ENCODE assay signal across 13 cellular contexts in genomic region chr4:39030726-39031125, GRCh38. TPM values are rescaled to one million over a fixed set of nuclear protein-coding genes. Genes with fewer than 3 reads are reported as not detected.
DNase-seq lines count a peak whose midpoint lies in the region; ATAC-seq and TF ChIP-seq lines count a peak whose summit lies in the region.
"Had no signal": no experiment of that assay in that cellular context is flagged by ENCODE, and none has a peak within 500 bp of the region (broad histone marks: within the 10 kb centered on the region; RNA-seq: fewer than 3 reads in every experiment).

No MANE protein-coding gene starts in this region.

- H3K9me3 ChIP-seq in adipocyte (ENCODE audit: control insufficient read depth, low read length), result no peaks in the 10 kb centered on the region
- H3K9me3 ChIP-seq in stomach, result no peaks in the 10 kb centered on the region
- H3K9me3 ChIP-seq: esophagus squamous epithelium had no signal

- H3K4me1 Mint-ChIP-seq in IgD-negative memory B cell (peaks cover 22 to 33% (median 24%) of the 10 kb centered on the region in 3 donors), natural killer cell (peaks cover 26 to 35% of the 10 kb centered on the region in 2 donors)

- H3K27me3 Mint-ChIP-seq in IgD-negative memory B cell, result no peaks in the 10 kb centered on the region
- H3K27me3 Mint-ChIP-seq in natural killer cell (ENCODE audit: low read depth in 2 of 2), result no peaks in the 10 kb centered on the region

- intact Hi-C loops in natural killer cell (cut with micrococcal nuclease), result no loop called here
- intact Hi-C loops in stomach (cut with DNase I; ENCODE audit: low total_unique reads), result no loop called here

- peaks cover 27% of the 10 kb centered on the region for H3K4me1 ChIP-seq in adipocyte (ENCODE audit: control insufficient read depth, insufficient read depth, low read length)
- H3K4me1 ChIP-seq in stomach, result peaks cover 0 to 12% (median 2%) of the 10 kb centered on the region in 4 donors

- ATAC-seq in natural killer cell, result peak in 1 of 3 donors; percentile 17
- ATAC-seq: left cardiac atrium had no signal

- WGBS in stomach, 5 donors, result 75 to 82% (median 77%) methylated on average over 3 of the region's 3 CpGs

- DNase-seq in adipocyte (ENCODE audit: low read depth) (peak; percentile 66), natural killer cell (no peak), stomach (no peak), DMS53 (lab: John Stamatoyannopoulos, UW) (no peak), NCI-H82 (lab: John Stamatoyannopoulos, UW) (no peak)
- DNase-seq: amygdala, esophagus squamous epithelium, GF-D8, left cardiac atrium, NCI-H510A treated with DMSO at 0.1 percent for 48 hours had no signal

- no peak for TF ChIP-seq POLR2A in stomach (IDR thresholded peaks at IDR 0.05)

- H3K4me3 Mint-ChIP-seq in IgD-negative memory B cell, result peak overlapping the region; percentile 91 to 95 (median 94)
- peak overlapping the region; percentile 88 for H3K4me3 Mint-ChIP-seq in natural killer cell

- no peak for TF ChIP-seq EP300 in stomach (IDR thresholded peaks at IDR 0.05)

- H3K27me3 ChIP-seq in adipocyte (replicated peaks; ENCODE audit: control insufficient read depth, insufficient read depth, low read length) (no peaks in the 10 kb centered on the region), stomach (no peaks in the 10 kb centered on the region)
- H3K27me3 ChIP-seq: esophagus squamous epithelium had no signal

- H3K9ac ChIP-seq in adipocyte (ENCODE audit: low read length), result no peak overlapping the region
- H3K9ac ChIP-seq: KMS-11 had no signal

- H3K36me3 Mint-ChIP-seq in IgD-negative memory B cell (peaks cover 6% of the 10 kb centered on the region), natural killer cell (no peaks in the 10 kb centered on the region)

- H3K4me3 ChIP-seq in GM12875 (ENCODE audit: low read depth, low read length), result peak overlapping the region; percentile 34
- no peak overlapping the region for H3K4me3 ChIP-seq in adipocyte (ENCODE audit: low read length)
- no peak overlapping the region for H3K4me3 ChIP-seq in stomach

- no peaks in the 10 kb centered on the region for H3K9me3 Mint-ChIP-seq in IgD-negative memory B cell
- H3K9me3 Mint-ChIP-seq in natural killer cell, result no peaks in the 10 kb centered on the region

- H3K27ac ChIP-seq in stomach, result peak overlapping the region in 1 of 5 donors; percentile 28
- H3K27ac ChIP-seq: KMS-11 had no signal

- TF ChIP-seq CTCF in GM12875 (IDR thresholded peaks at IDR 0.05; ENCODE audit: borderline replicate concordance, insufficient read depth, low read depth, low read length) (no peak), natural killer cell (IDR thresholded peaks at IDR 0.05) (no peak), stomach (IDR thresholded peaks at IDR 0.05) (no peak)

- no peaks in the 10 kb centered on the region for H3K36me3 ChIP-seq in adipocyte (ENCODE audit: control insufficient read depth, insufficient read depth, low read length, severe bottlenecking)
- no peaks in the 10 kb centered on the region for H3K36me3 ChIP-seq in stomach
- H3K36me3 ChIP-seq: esophagus squamous epithelium had no signal

- H3K27ac Mint-ChIP-seq in IgD-negative memory B cell, result peak overlapping the region; percentile 8 to 93 (median 86)
- H3K27ac Mint-ChIP-seq in natural killer cell, result peak overlapping the region; percentile 87 to 90

RNA-seq across cellular contexts. Expression of gene TMEM156, which starts 1.5 kb away (rescaled TPM):
- 152 TPM for polyA plus RNA-seq in IgD-negative memory B cell
- total RNA-seq in natural killer cell, result 10 to 100 TPM; 13.8 to 22.3 (median 16.8) TPM
- 1 to 10 TPM in 1 of 5 donors, under 1 TPM in 1, not detected in 3; 0.37 to 1.2 TPM for total RNA-seq in stomach
- polyA plus RNA-seq in stomach, result 1 to 10 TPM in 1 of 3 donors, under 1 TPM in 1, not detected in 1; 0.44 to 1.8 TPM

RNA-seq across cellular contexts. Expression of gene KLHL5, which starts 31.3 kb away (rescaled TPM):
- 26.6 TPM for polyA plus RNA-seq in IgD-negative memory B cell
- total RNA-seq in natural killer cell, result 10 to 100 TPM; 12.6 to 14.2 (median 13.7) TPM
- 10 to 100 TPM; 11.7 to 51.0 (median 24.9) TPM for total RNA-seq in stomach
- polyA plus RNA-seq in stomach, result 10 to 100 TPM in 2 of 3 donors, 1 to 10 TPM in 1; 6.3 to 35.1 (median 21.2) TPM

Comparison
In these comparisons a context has a peak if more than half of its experiments do, and no peak if none do; other contexts are left out.
1. RNA of gene TMEM156, which starts 1.5 kb away (total RNA-seq): 13.8 to 22.3 TPM in natural killer cell; 0.37 to 1.2 TPM in stomach; every median in the first group is over 4 times any median in the second.